ENCODE assay signal across 18 cellular contexts in the genomic region with DNA sequence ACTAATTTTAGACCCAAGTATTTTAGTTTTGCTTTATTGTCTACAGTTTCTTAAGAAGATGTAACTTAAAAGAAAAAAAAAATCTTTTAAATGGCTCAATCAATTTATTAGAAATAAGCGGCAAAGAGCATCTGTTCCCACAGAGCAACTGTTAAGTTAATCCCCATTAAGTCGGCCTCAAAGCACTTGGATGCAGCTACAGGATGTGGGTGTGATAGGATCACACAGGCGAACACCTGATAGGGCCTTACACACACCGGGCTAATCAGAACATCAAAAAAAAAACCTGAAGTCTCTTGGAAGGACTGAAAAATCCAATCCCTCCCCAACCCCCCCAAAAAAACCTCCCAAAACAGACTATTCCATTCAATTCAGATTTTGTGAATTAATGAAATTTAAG. TPM values are rescaled to one million over a fixed set of nuclear protein-coding genes. Genes with fewer than 3 reads are reported as not detected.
DNase-seq lines count a peak whose midpoint lies in the region; ATAC-seq and TF ChIP-seq lines count a peak whose summit lies in the region.
"Had no signal": no experiment of that assay in that cellular context is flagged by ENCODE, and none has a peak within 500 bp of the region (broad histone marks: within the 10 kb centered on the region; RNA-seq: fewer than 3 reads in every experiment).

No MANE protein-coding gene starts in this region.

- H3K9me3 ChIP-seq in mammary epithelial cell (replicated peaks; ENCODE audit: insufficient read depth, low read length): no peaks in the 10 kb centered on the region
- H3K9me3 ChIP-seq in SJCRH30 (replicated peaks): no peaks in the 10 kb centered on the region
- no peaks in the 10 kb centered on the region for H3K9me3 ChIP-seq in esophagus muscularis mucosa
- H3K9me3 ChIP-seq in smooth muscle cell (replicated peaks; ENCODE audit: low read depth): no peaks in the 10 kb centered on the region
- H3K9me3 ChIP-seq: adrenal gland, lower lobe of right lung, spleen had no signal

- H3K27me3 Mint-ChIP-seq in MCF 10A (ENCODE audit: insufficient read depth, unreplicated experiment): no peaks in the 10 kb centered on the region
- H3K27me3 Mint-ChIP-seq: stimulated activated naive CD8-positive, alpha-beta T cell treated with anti-CD3 and anti-CD28 coated beads, Interleukin-15, amount 100 ng/mL, for 72 hours had no signal

- no peaks in the 10 kb centered on the region for H3K27me3 ChIP-seq in mammary epithelial cell (ENCODE audit: insufficient read depth, low read length)
- H3K27me3 ChIP-seq in SJCRH30: no peaks in the 10 kb centered on the region
- no peaks in the 10 kb centered on the region for H3K27me3 ChIP-seq in esophagus muscularis mucosa
- no peaks in the 10 kb centered on the region for H3K27me3 ChIP-seq in smooth muscle cell (ENCODE audit: low read depth)
- H3K27me3 ChIP-seq: adrenal gland, spleen had no signal

- H3K4me2 ChIP-seq in mammary epithelial cell (ENCODE audit: insufficient read depth, low read depth, low read length): no peak overlapping the region
- no peak overlapping the region for H3K4me2 ChIP-seq in smooth muscle cell

- H3K4me3 ChIP-seq in mammary epithelial cell (replicated peaks in 1 of 3; ENCODE audit: insufficient read depth in 1 of 3, low read depth in 2 of 3, low read length in 3 of 3) (no peak overlapping the region), SJCRH30 (no peak overlapping the region), esophagus muscularis mucosa (no peak overlapping the region), smooth muscle cell (no peak overlapping the region)
- H3K4me3 ChIP-seq: adrenal gland, lower lobe of right lung, spleen had no signal

- WGBS in mammary epithelial cell (ENCODE audit: low coverage, missing lambda C conversion rate): 63% methylated on average over 4 of the region's 4 CpGs
- 47% methylated on average over 4 of the region's 4 CpGs for WGBS in esophagus muscularis mucosa
- 61% methylated on average over 4 of the region's 4 CpGs for WGBS in smooth muscle cell (ENCODE audit: low lambda C conversion rate)

- in situ Hi-C loops in mammary epithelial cell (cut with MboI; ENCODE audit: low sequenced_read_pairs in 2 of 2): no loop called here

- no peak overlapping the region for H3K9ac ChIP-seq in mammary epithelial cell (ENCODE audit: insufficient read depth, low read length)
- H3K9ac ChIP-seq in smooth muscle cell (ENCODE audit: low read depth): no peak overlapping the region

- no peak overlapping the region for H2AFZ ChIP-seq in mammary epithelial cell (ENCODE audit: low read depth, low read length)
- H2AFZ ChIP-seq in smooth muscle cell (ENCODE audit: low read depth): no peak overlapping the region

- TF ChIP-seq CTCF in MCF 10A (IDR thresholded peaks at IDR 0.05; ENCODE audit: unreplicated experiment): no peak
- no peak for TF ChIP-seq CTCF in mammary epithelial cell (conservative IDR thresholded peaks at IDR 0.05 in 1 of 2, IDR thresholded peaks at IDR 0.05 in 1 of 2; ENCODE audit: extremely low read depth in 1 of 2, insufficient read depth in 1 of 2, low read depth in 1 of 2, low read length in 2 of 2)
- TF ChIP-seq CTCF in esophagus muscularis mucosa (IDR thresholded peaks at IDR 0.05): no peak
- no peak for TF ChIP-seq CTCF in smooth muscle cell (IDR thresholded peaks at IDR 0.05; ENCODE audit: borderline replicate concordance, insufficient read depth, poor library complexity, severe bottlenecking)

- TF ChIP-seq EP300 in esophagus muscularis mucosa (IDR thresholded peaks at IDR 0.05): no peak

- H3K36me3 Mint-ChIP-seq in MCF 10A (ENCODE audit: insufficient read depth, unreplicated experiment): peaks cover 21% of the 10 kb centered on the region

- H3K4me1 ChIP-seq in mammary epithelial cell (ENCODE audit: insufficient read depth, low read length) (peaks cover 19% of the 10 kb centered on the region), SJCRH30 (peaks cover 32% of the 10 kb centered on the region), esophagus muscularis mucosa (peaks cover 42 to 75% (median 51%) of the 10 kb centered on the region in 4 donors), smooth muscle cell (ENCODE audit: low read depth) (peaks cover 32% of the 10 kb centered on the region)

- no peak for TF ChIP-seq POLR2A in esophagus muscularis mucosa (IDR thresholded peaks at IDR 0.05; ENCODE audit: low read depth)

- peaks cover 13% of the 10 kb centered on the region for H3K4me1 Mint-ChIP-seq in MCF 10A (ENCODE audit: insufficient read depth, unreplicated experiment)

- peak overlapping the region; percentile 91 for H3K27ac Mint-ChIP-seq in MCF 10A (ENCODE audit: low read depth, unreplicated experiment)

- POLR2A ChIA-PET in MCF 10A (lab: Yijun Ruan, JAX): interaction anchor here (0.7 to 1.1 kb wide), 2 partner anchors 9 to 273 kb away, joined by 3 read pairs; no protein-coding TSS in a partner anchor

- H3K4me3 Mint-ChIP-seq in MCF 10A (ENCODE audit: unreplicated experiment): no peak overlapping the region
- H3K4me3 Mint-ChIP-seq: stimulated activated naive CD8-positive, alpha-beta T cell treated with anti-CD3 and anti-CD28 coated beads, Interleukin-15, amount 100 ng/mL, for 72 hours had no signal

- peaks cover 98% of the 10 kb centered on the region for H3K79me2 ChIP-seq in mammary epithelial cell (ENCODE audit: insufficient read depth, low read length)
- peaks cover 92% of the 10 kb centered on the region for H3K79me2 ChIP-seq in smooth muscle cell (ENCODE audit: low read depth)

- dilution Hi-C loops in mammary epithelial cell (cut with HindIII; ENCODE audit: low sequenced_read_pairs): no loop called here

- intact Hi-C loops in MCF 10A (cut with micrococcal nuclease) (no loop called here), mammary epithelial cell (cut with micrococcal nuclease) (no loop called here), esophagus muscularis mucosa (cut with DNase I) (no loop called here)

- CTCF ChIA-PET in MCF 10A (lab: Yijun Ruan, JAX) (interaction anchor here (0.6 to 0.8 kb wide), 2 partner anchors 23 to 267 kb away, joined by 3 read pairs; no protein-coding TSS in a partner anchor), mammary epithelial cell (lab: Charles Lee; ENCODE audit: low non-redundant PET) (no interaction called here)

- H3F3A ChIP-seq in smooth muscle cell (ENCODE audit: low read depth): no peaks in the 10 kb centered on the region

- H4K20me1 ChIP-seq in mammary epithelial cell (ENCODE audit: insufficient read depth, low read length) (peaks cover 18% of the 10 kb centered on the region), smooth muscle cell (ENCODE audit: low read depth) (peaks cover 96% of the 10 kb centered on the region)

- H3K9me3 Mint-ChIP-seq in MCF 10A (ENCODE audit: unreplicated experiment): no peaks in the 10 kb centered on the region
- H3K9me3 Mint-ChIP-seq: stimulated activated naive CD8-positive, alpha-beta T cell treated with anti-CD3 and anti-CD28 coated beads, Interleukin-15, amount 100 ng/mL, for 72 hours had no signal

- H3K36me3 ChIP-seq in mammary epithelial cell (ENCODE audit: insufficient read depth, low read length): peaks cover 10% of the 10 kb centered on the region
- peaks cover 42% of the 10 kb centered on the region for H3K36me3 ChIP-seq in SJCRH30
- H3K36me3 ChIP-seq in esophagus muscularis mucosa: no peaks in the 10 kb centered on the region
- no peaks in the 10 kb centered on the region for H3K36me3 ChIP-seq in smooth muscle cell (ENCODE audit: low read depth)
- H3K36me3 ChIP-seq: adrenal gland, lower lobe of right lung had no signal

- no peak for ATAC-seq in GM19395 (IDR thresholded peaks at IDR 0.05; ENCODE audit: unreplicated experiment)
- ATAC-seq: stimulated activated naive CD8-positive, alpha-beta T cell treated with anti-CD3 and anti-CD28 coated beads, Interleukin-15, amount 100 ng/mL, for 72 hours had no signal

- DNase-seq in MCF 10A (ENCODE audit: unreplicated experiment) (no peak), mammary epithelial cell (no peak), SJCRH30 (peak; percentile 61 to 76), esophagus muscularis mucosa (ENCODE audit: extremely low spot score) (no peak), smooth muscle cell (lab: John Stamatoyannopoulos, UW; ENCODE audit: unreplicated experiment) (no peak), NCI-H2107 treated with DMSO at 0.1 percent for 48 hours (lab: John Stamatoyannopoulos, UW; ENCODE audit: unreplicated experiment) (no peak), NCI-H526 (lab: John Stamatoyannopoulos, UW) (no peak)
- DNase-seq: activated CD4-positive, alpha-beta T cell treated with anti-CD3 and anti-CD28 coated beads for 4 hours; cortex of kidney; hypothalamus; lower lobe of right lung; NCI-H1092 treated with DMSO at 0.1 percent for 48 hours; NCI-H345; occipital lobe; spleen; stimulated activated naive CD8-positive, alpha-beta T cell treated with anti-CD3 and anti-CD28 coated beads, Interleukin-15, amount 100 ng/mL, for 72 hours had no signal

- BruUV-seq in MCF 10A (replicated peaks; lab: Mats Ljungman, UMichigan) (no TSS peak), mammary epithelial cell (replicated peaks; lab: Mats Ljungman, UMichigan) (no TSS peak)

- H3K27ac ChIP-seq in mammary epithelial cell (ENCODE audit: insufficient read depth, low read depth, low read length): no peak overlapping the region
- H3K27ac ChIP-seq in SJCRH30: peak overlapping the region; percentile 11
- peak overlapping the region in 3 of 4 donors; percentile 33 to 71 (median 40) for H3K27ac ChIP-seq in esophagus muscularis mucosa (replicated peaks in 1 of 4)
- H3K27ac ChIP-seq in smooth muscle cell (ENCODE audit: low read depth): peak overlapping the region; percentile 42

RNA-seq across cellular contexts. Expression of a gene that starts 23.0 kb away (rescaled TPM):
- total RNA-seq in MCF 10A (2022): 459 and 472 TPM in 2 replicates
- 1,000 to 10,000 TPM; 1,070 to 1,289 TPM for total RNA-seq in mammary epithelial cell
- polyA plus RNA-seq in mammary epithelial cell: 1,292 TPM
- polyA minus RNA-seq in mammary epithelial cell: 830 TPM
- 369 and 399 TPM in 2 replicates for total RNA-seq in SJCRH30 (2014; rRNA removed; shearing (Covaris generic))
- 100 to 1,000 TPM; 459 to 790 (median 624) TPM for total RNA-seq in esophagus muscularis mucosa
- 431 and 459 TPM in 2 replicates for total RNA-seq in smooth muscle cell
- polyA plus RNA-seq in smooth muscle cell: 61.6 and 65.3 TPM in 2 replicates

Comparison
In these comparisons a context has a peak if more than half of its experiments do, and no peak if none do; other contexts are left out.
1. DNase-seq: peak in SJCRH30 (2 of 2); none in MCF 10A (single experiment), mammary epithelial cell (single experiment), esophagus muscularis mucosa (single experiment), smooth muscle cell (single experiment), NCI-H2107 treated with DMSO at 0.1 percent for 48 hours (single experiment) and NCI-H526 (0 of 2).